In the genomic region with DNA sequence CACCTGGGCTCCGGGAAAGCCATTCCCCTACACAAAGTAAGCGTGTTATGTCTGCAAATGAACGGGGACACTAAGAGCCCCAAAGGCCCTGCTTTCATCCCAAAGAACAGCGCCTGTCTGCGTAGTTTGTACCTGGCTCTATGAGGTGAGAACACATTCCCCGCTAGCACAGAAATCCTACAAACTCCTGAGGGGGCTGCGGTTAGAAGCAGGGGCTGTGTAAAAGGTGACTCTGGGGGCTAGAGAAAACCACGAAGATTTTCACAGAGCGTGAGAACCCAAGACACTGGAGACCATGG, we compare ENCODE assay signal across 7 cellular contexts.
A peak's percentile ranks its signal among the peaks of the same experiment; 100 is the strongest.
DNase-seq lines count a peak whose midpoint lies in the region; ATAC-seq and TF ChIP-seq lines count a peak whose summit lies in the region.
"Not testable (repeated sequence)": the region's sequence is repeated elsewhere in the genome, so short reads cannot be mapped to it uniquely, and the experiment has no call there.

No MANE protein-coding gene starts in this region.

- not testable (repeated sequence) for H3K27me3 Mint-ChIP-seq in T-helper 17 cell; activated naive CD8-positive, alpha-beta T cell; effector memory CD8-positive, alpha-beta T cell; naive thymus-derived CD8-positive, alpha-beta T cell

- H3K36me3 Mint-ChIP-seq in T-helper 17 cell (ENCODE audit: low read depth); activated naive CD8-positive, alpha-beta T cell; naive thymus-derived CD8-positive, alpha-beta T cell: not testable (repeated sequence)
- peaks cover 11% of the 10 kb centered on the region for H3K36me3 Mint-ChIP-seq in effector memory CD8-positive, alpha-beta T cell (ENCODE audit: insufficient read depth)

- CTCF ChIA-PET in HEK293 (lab: Yijun Ruan, JAX), result not testable (repeated sequence)

- peaks cover 29% of the 10 kb centered on the region for H3K4me1 Mint-ChIP-seq in T-helper 17 cell
- peaks cover 46% of the 10 kb centered on the region for H3K4me1 Mint-ChIP-seq in activated naive CD8-positive, alpha-beta T cell (ENCODE audit: low read depth)
- peaks cover 20 to 25% of the 10 kb centered on the region in 2 donors for H3K4me1 Mint-ChIP-seq in effector memory CD8-positive, alpha-beta T cell (ENCODE audit: low read depth in 2 of 2)
- peaks cover 33 to 54% (median 50%) of the 10 kb centered on the region in 4 donors for H3K4me1 Mint-ChIP-seq in naive thymus-derived CD8-positive, alpha-beta T cell

- not testable (repeated sequence) for H3K36me3 ChIP-seq in HEK293 (ENCODE audit: control insufficient read depth in 2 of 2, insufficient read depth in 1 of 2, low read length in 2 of 2)

- H3K9me3 ChIP-seq in HEK293 (ENCODE audit: control insufficient read depth, insufficient read depth, low read depth, low read length); T-helper 17 cell (ENCODE audit: control insufficient read depth, low read length, poor library complexity, severe bottlenecking): not testable (repeated sequence)

- not testable (repeated sequence) for H3K4me3 ChIP-seq in HEK293 (ENCODE audit: low read depth, low read length)
- H3K4me3 ChIP-seq in iPS-11a (ENCODE audit: low read depth, low read length), result peak overlapping the region; percentile 36

- ATAC-seq in T-helper 17 cell; effector memory CD8-positive, alpha-beta T cell (replicated peaks); naive thymus-derived CD8-positive, alpha-beta T cell: not testable (repeated sequence)

- peak overlapping the region; percentile 97 for H3K27ac Mint-ChIP-seq in T-helper 17 cell
- peak overlapping the region; percentile 100 for H3K27ac Mint-ChIP-seq in activated naive CD8-positive, alpha-beta T cell
- peak overlapping the region; percentile 100 for H3K27ac Mint-ChIP-seq in effector memory CD8-positive, alpha-beta T cell
- peak overlapping the region; percentile 98 to 100 (median 100) for H3K27ac Mint-ChIP-seq in naive thymus-derived CD8-positive, alpha-beta T cell

- H3K4me1 ChIP-seq in HEK293 (ENCODE audit: control insufficient read depth, insufficient read depth, low read length), result not testable (repeated sequence)

- peak overlapping the region; percentile 93 for H3K4me3 Mint-ChIP-seq in T-helper 17 cell
- peak overlapping the region; percentile 91 for H3K4me3 Mint-ChIP-seq in activated naive CD8-positive, alpha-beta T cell
- H3K4me3 Mint-ChIP-seq in effector memory CD8-positive, alpha-beta T cell, result peak overlapping the region; percentile 93 to 94
- H3K4me3 Mint-ChIP-seq in naive thymus-derived CD8-positive, alpha-beta T cell, result peak overlapping the region; percentile 94 to 98 (median 95)

- POLR2A ChIA-PET in HEK293 (lab: Yijun Ruan, JAX), result interaction anchor here (0.6 to 1.6 kb wide), 7 partner anchors 9 to 135 kb away, joined by 3 to 15 read pairs (median 6); no protein-coding TSS in a partner anchor
- POLR2A ChIA-PET in naive thymus-derived CD8-positive, alpha-beta T cell (lab: Charles Lee), result interaction anchor here (0.6 to 5.0 kb wide), 7 partner anchors 8 to 1499 kb away, joined by 3 to 141 read pairs (median 10); a partner anchor contains a TSS

- DNase-seq in T-helper 17 cell; effector memory CD8-positive, alpha-beta T cell: not testable (repeated sequence)
- peak in 1 of 10 donors; percentile 5 for DNase-seq in naive thymus-derived CD8-positive, alpha-beta T cell
- DNase-seq in stimulated activated CD4-positive, alpha-beta T cell treated with anti-CD3 and anti-CD28 coated beads, Interleukin-1b, Interleukin-23, amount 100 ng/mL, for 48 hours, result peak; percentile 59

- TF ChIP-seq CTCF in HEK293 (tag by site-specific recombination; IDR thresholded peaks at IDR 0.05), result not testable (repeated sequence)

- peak overlapping the region; percentile 97 for H3K27ac ChIP-seq in HEK293 (ENCODE audit: extremely low read depth, low read depth, low read length)

- H3K9me3 Mint-ChIP-seq in activated naive CD8-positive, alpha-beta T cell (ENCODE audit: low read depth); effector memory CD8-positive, alpha-beta T cell; naive thymus-derived CD8-positive, alpha-beta T cell: not testable (repeated sequence)

TF ChIP-seq in HEK293, 187 proteins besides CTCF, POLR2A, EP300 and RAD21:
- TF ChIP-seq ZNF449 (tag by site-specific recombination; IDR thresholded peaks at IDR 0.05), result 0 out of 2 replicates have a peak, but pooled peaks have one; percentile 1
- peak; percentile 50; the same call in 1 of the 2 replicates for TF ChIP-seq ZNF133 (tag by site-specific recombination; IDR thresholded peaks at IDR 0.05)
TF ChIP-seq in HEK293: peak in this region for 2; not testable (repeated sequence) for 185.
